2 cellular contexts compared by ENCODE assay signal in the genomic region with DNA sequence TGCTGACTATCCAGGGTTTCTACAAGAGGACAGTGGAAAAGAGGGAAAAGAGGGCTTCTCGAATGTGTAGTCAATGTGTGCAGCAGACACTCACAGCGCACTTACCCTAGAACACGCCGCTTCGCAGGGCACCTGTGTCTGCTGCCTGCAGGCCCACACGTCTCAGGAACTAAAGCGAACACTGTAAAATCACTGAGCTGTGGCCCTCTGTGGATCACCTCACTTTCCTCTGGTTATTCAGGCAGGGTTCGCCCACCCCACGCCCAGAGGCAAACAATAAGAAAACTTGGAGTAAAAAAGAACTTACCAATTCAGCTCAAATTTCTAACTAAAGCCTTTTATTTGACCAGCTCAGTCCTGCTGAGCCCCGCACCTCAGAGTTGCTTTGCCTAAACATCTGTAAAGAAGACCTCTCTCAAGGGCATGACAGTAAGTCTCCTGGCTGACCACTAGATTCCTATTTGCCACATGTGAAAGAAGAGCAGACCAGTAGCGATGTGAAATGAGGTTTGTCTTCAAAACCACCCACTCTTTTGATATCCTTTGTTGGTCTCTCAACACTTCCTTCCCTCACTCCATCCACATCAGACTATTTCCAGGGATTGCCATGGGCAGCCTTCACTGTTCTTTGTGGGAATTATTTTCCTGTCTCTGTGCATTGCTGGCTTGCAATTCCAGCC.
TF ChIP-seq lines count a peak whose summit lies in the region.

No MANE protein-coding gene starts in this region.

TF ChIP-seq in IMR-90, 13 proteins besides CTCF, POLR2A, EP300 and RAD21:
- no peak for TF ChIP-seq MAFK (IDR thresholded peaks at IDR 0.05; ENCODE audit: low read depth, low read length)
- TF ChIP-seq CEBPB (IDR thresholded peaks at IDR 0.05; ENCODE audit: low read depth, low read length), result no peak
- no peak for TF ChIP-seq FOS (IDR thresholded peaks at IDR 0.05; ENCODE audit: low read depth, low read length)
- TF ChIP-seq CHD1 (IDR thresholded peaks at IDR 0.05; ENCODE audit: low read depth, low read length), result no peak
- no peak for TF ChIP-seq NFE2L2 (IDR thresholded peaks at IDR 0.05; ENCODE audit: low read depth, low read length)
- TF ChIP-seq MXI1 (IDR thresholded peaks at IDR 0.05; ENCODE audit: borderline replicate concordance, low read depth, low read length), result no peak
- no peak for TF ChIP-seq BHLHE40 (IDR thresholded peaks at IDR 0.05; ENCODE audit: low read depth, low read length)
- TF ChIP-seq RFX5 (IDR thresholded peaks at IDR 0.05; ENCODE audit: low read depth, low read length), result no peak
- no peak for TF ChIP-seq MAZ (IDR thresholded peaks at IDR 0.05; ENCODE audit: borderline replicate concordance, low read depth, low read length)
- TF ChIP-seq, protein P1, sequence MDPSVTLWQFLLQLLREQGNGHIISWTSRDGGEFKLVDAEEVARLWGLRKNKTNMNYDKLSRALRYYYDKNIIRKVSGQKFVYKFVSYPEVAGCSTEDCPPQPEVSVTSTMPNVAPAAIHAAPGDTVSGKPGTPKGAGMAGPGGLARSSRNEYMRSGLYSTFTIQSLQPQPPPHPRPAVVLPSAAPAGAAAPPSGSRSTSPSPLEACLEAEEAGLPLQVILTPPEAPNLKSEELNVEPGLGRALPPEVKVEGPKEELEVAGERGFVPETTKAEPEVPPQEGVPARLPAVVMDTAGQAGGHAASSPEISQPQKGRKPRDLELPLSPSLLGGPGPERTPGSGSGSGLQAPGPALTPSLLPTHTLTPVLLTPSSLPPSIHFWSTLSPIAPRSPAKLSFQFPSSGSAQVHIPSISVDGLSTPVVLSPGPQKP (IDR thresholded peaks at IDR 0.05; ENCODE audit: borderline replicate concordance, low read depth, low read length), result no peak
- no peak for TF ChIP-seq RCOR1 (IDR thresholded peaks at IDR 0.05; ENCODE audit: insufficient replicate concordance, low read length)
- no peak for TF ChIP-seq SMC3 (IDR thresholded peaks at IDR 0.05; ENCODE audit: low read depth, low read length)
- TF ChIP-seq, protein P2, sequence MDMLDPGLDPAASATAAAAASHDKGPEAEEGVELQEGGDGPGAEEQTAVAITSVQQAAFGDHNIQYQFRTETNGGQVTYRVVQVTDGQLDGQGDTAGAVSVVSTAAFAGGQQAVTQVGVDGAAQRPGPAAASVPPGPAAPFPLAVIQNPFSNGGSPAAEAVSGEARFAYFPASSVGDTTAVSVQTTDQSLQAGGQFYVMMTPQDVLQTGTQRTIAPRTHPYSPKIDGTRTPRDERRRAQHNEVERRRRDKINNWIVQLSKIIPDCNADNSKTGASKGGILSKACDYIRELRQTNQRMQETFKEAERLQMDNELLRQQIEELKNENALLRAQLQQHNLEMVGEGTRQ (IDR thresholded peaks at IDR 0.05; ENCODE audit: low read depth, low read length), result no peak

TF ChIP-seq in H1, 55 proteins besides CTCF, POLR2A, EP300 and RAD21:
- TF ChIP-seq CTBP2 (IDR thresholded peaks at IDR 0.05; ENCODE audit: borderline replicate concordance, insufficient read depth, insufficient read length, low read length), result no peak
- TF ChIP-seq CBX5 (IDR thresholded peaks at IDR 0.05; ENCODE audit: low read depth, low read length), result no peak
- TF ChIP-seq, protein P3, sequence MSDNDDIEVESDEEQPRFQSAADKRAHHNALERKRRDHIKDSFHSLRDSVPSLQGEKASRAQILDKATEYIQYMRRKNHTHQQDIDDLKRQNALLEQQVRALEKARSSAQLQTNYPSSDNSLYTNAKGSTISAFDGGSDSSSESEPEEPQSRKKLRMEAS (IDR thresholded peaks at IDR 0.05), result no peak
- no peak for TF ChIP-seq JUN (IDR thresholded peaks at IDR 0.05; ENCODE audit: low read depth, low read length)
- TF ChIP-seq CHD1 (IDR thresholded peaks at IDR 0.05; ENCODE audit: low read depth, low read length), result no peak
- TF ChIP-seq, protein P4, sequence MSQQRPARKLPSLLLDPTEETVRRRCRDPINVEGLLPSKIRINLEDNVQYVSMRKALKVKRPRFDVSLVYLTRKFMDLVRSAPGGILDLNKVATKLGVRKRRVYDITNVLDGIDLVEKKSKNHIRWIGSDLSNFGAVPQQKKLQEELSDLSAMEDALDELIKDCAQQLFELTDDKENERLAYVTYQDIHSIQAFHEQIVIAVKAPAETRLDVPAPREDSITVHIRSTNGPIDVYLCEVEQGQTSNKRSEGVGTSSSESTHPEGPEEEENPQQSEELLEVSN (IDR thresholded peaks at IDR 0.05), result no peak
- no peak for TF ChIP-seq RFX5 (IDR thresholded peaks at IDR 0.05; ENCODE audit: borderline replicate concordance, low read depth, low read length)
- no peak for TF ChIP-seq BACH1 (IDR thresholded peaks at IDR 0.05; ENCODE audit: low read length)
- no peak for TF ChIP-seq MAFK (IDR thresholded peaks at IDR 0.05; ENCODE audit: low read depth, low read length)
